In the genomic region with DNA sequence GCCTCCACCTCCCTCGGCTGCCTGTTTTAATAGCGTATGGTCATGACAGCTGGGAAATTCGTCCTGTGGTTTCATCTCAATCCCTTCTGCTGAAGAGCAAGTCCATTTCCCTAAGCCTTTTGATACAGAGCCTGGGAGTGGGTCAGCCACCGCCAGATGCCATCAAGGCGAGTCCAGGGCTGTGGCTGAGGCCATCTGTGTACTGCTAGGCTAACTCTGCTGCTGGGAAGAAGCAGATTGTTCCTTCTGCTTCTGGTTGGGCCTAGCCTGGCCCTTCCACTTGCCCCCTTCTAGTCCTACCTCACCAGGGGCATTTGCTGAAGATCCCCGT, we compare ENCODE assay signal across 15 cellular contexts. TPM values are rescaled to one million over a fixed set of nuclear protein-coding genes. Genes with fewer than 3 reads are reported as not detected.
DNase-seq lines count a peak whose midpoint lies in the region; ATAC-seq and TF ChIP-seq lines count a peak whose summit lies in the region.
"Had no signal": no experiment of that assay in that cellular context is flagged by ENCODE, and none has a peak within 500 bp of the region (broad histone marks: within the 10 kb centered on the region; RNA-seq: fewer than 3 reads in every experiment).

No MANE protein-coding gene starts in this region.

- intact Hi-C loops in PC-3 (cut with micrococcal nuclease), result no loop called here
- intact Hi-C loops in aorta (cut with DNase I), result no loop called here
- intact Hi-C loops in activated CD4-positive, alpha-beta T cell treated with anti-CD3 and anti-CD28 coated beads, Interleukin-2, amount 10 ng/mL, durations not matched to agents 24 days and 14 days (cut with micrococcal nuclease), result no loop called here

- H3K27ac Mint-ChIP-seq in nephron progenitor cell, result peak overlapping the region; percentile 45
- no peak overlapping the region for H3K27ac Mint-ChIP-seq in activated CD4-positive, alpha-beta T cell treated with anti-CD3 and anti-CD28 coated beads, Interleukin-2, amount 10 ng/mL, durations not matched to agents 24 days and 14 days

- H3K4me3 ChIP-seq in PC-3 (ENCODE audit: low read length) (no peak overlapping the region), duodenal mucosa (ENCODE audit: low read depth in 1 of 2, low read length in 2 of 2) (no peak overlapping the region), aorta (ENCODE audit: low read length in 2 of 2) (no peak overlapping the region)
- H3K4me3 ChIP-seq: BLaER1, prostate gland had no signal

- TF ChIP-seq CTCF in PC-3 (conservative IDR thresholded peaks at IDR 0.05; ENCODE audit: low read depth, low read length) (no peak), nephron progenitor cell (IDR thresholded peaks at IDR 0.05) (no peak)

- DNase-seq in EL (peak; percentile 52), PC-3 (no peak), nephron progenitor cell (no peak), aorta (no peak), COR-L47 (lab: John Stamatoyannopoulos, UW) (no peak)
- no peak for DNase-seq in activated CD4-positive, alpha-beta T cell treated with anti-CD3 and anti-CD28 coated beads, Interleukin-2, amount 10 ng/mL, durations not matched to agents 24 days and 14 days
- DNase-seq: GDM1; Kasumi-1; NCI-H2081 treated with DMSO at 0.1 percent for 48 hours; stimulated activated CD4-positive, alpha-beta T cell treated with anti-CD3 and anti-CD28 coated beads, Interleukin-1b, Interleukin-23, amount 100 ng/mL, for 48 hours had no signal

- H3K36me3 ChIP-seq in PC-3 (ENCODE audit: low read depth, low read length), result no peaks in the 10 kb centered on the region
- H3K36me3 ChIP-seq in duodenal mucosa (ENCODE audit: control insufficient read depth in 1 of 2, insufficient read depth in 2 of 2, low read length in 2 of 2), result no peaks in the 10 kb centered on the region
- H3K36me3 ChIP-seq in aorta (ENCODE audit: control insufficient read depth in 1 of 2, insufficient read depth in 2 of 2, low read length in 1 of 2), result no peaks in the 10 kb centered on the region
- H3K36me3 ChIP-seq: prostate gland had no signal

- POLR2A ChIA-PET in PC-3 (lab: Charles Lee; ENCODE audit: unreplicated experiment), result no interaction called here

- H3K9me3 Mint-ChIP-seq in nephron progenitor cell, result no peaks in the 10 kb centered on the region
- no peaks in the 10 kb centered on the region for H3K9me3 Mint-ChIP-seq in activated CD4-positive, alpha-beta T cell treated with anti-CD3 and anti-CD28 coated beads, Interleukin-2, amount 10 ng/mL, durations not matched to agents 24 days and 14 days
- H3K9me3 Mint-ChIP-seq: activated naive CD4-positive, alpha-beta T cell treated with anti-CD3 and anti-CD28 coated beads, Interleukin-2, amount 50 U/mL, for 72 hours had no signal

- H3K9ac ChIP-seq in PC-3 (ENCODE audit: low read length), result no peak overlapping the region
- H3K9ac ChIP-seq in duodenal mucosa (ENCODE audit: low read depth in 1 of 2, low read length in 2 of 2), result peak overlapping the region; percentile 16 to 42
- H3K9ac ChIP-seq: BLaER1 had no signal

- BruUV-seq in PC-3 (replicated peaks; lab: Mats Ljungman, UMichigan), result no TSS peak

- H3K27me3 ChIP-seq in PC-3 (ENCODE audit: low read length) (no peaks in the 10 kb centered on the region), duodenal mucosa (ENCODE audit: control insufficient read depth in 1 of 2, insufficient read depth in 2 of 2, low read length in 2 of 2) (no peaks in the 10 kb centered on the region), aorta (ENCODE audit: control insufficient read depth in 1 of 2, insufficient read depth in 2 of 2, low read length in 1 of 2) (no peaks in the 10 kb centered on the region)
- H3K27me3 ChIP-seq: BLaER1 had no signal

- CTCF ChIA-PET in PC-3 (lab: Charles Lee), result no interaction called here

- H3K9me3 ChIP-seq in PC-3 (ENCODE audit: low read length) (no peaks in the 10 kb centered on the region), duodenal mucosa (ENCODE audit: control insufficient read depth in 1 of 2, low read length in 2 of 2) (no peaks in the 10 kb centered on the region), aorta (ENCODE audit: control insufficient read depth, low read length) (no peaks in the 10 kb centered on the region)
- H3K9me3 ChIP-seq: BLaER1, prostate gland had no signal

- H3K36me3 Mint-ChIP-seq in nephron progenitor cell (ENCODE audit: low read depth), result no peaks in the 10 kb centered on the region
- no peaks in the 10 kb centered on the region for H3K36me3 Mint-ChIP-seq in activated CD4-positive, alpha-beta T cell treated with anti-CD3 and anti-CD28 coated beads, Interleukin-2, amount 10 ng/mL, durations not matched to agents 24 days and 14 days (ENCODE audit: low read depth)
- H3K36me3 Mint-ChIP-seq: activated naive CD4-positive, alpha-beta T cell treated with anti-CD3 and anti-CD28 coated beads, Interleukin-2, amount 50 U/mL, for 72 hours had no signal

- H3K27ac ChIP-seq in PC-3 (ENCODE audit: low read length) (no peak overlapping the region), duodenal mucosa (ENCODE audit: low read depth, low read length) (no peak overlapping the region), aorta (ENCODE audit: low read depth in 1 of 2, low read length in 2 of 2) (no peak overlapping the region)

- no peaks in the 10 kb centered on the region for H3F3A ChIP-seq in PC-3 (ENCODE audit: low read length, unreplicated experiment)

- no peak overlapping the region for H3K4me2 ChIP-seq in PC-3 (ENCODE audit: low read length)
- H3K4me2 ChIP-seq: BLaER1 had no signal

- WGBS in aorta, 2 donors, result 96 to 99% methylated on average over 6 of the region's 6 CpGs

- no peaks in the 10 kb centered on the region for H3K9me2 ChIP-seq in PC-3 (replicated peaks; ENCODE audit: low read length)

- peak; percentile 25 for ATAC-seq in PC-3
- ATAC-seq in aorta (ENCODE audit: low FRiP score), result no peak
- no peak for ATAC-seq in HG02970 (IDR thresholded peaks at IDR 0.05; ENCODE audit: low FRiP score, unreplicated experiment)
- ATAC-seq: activated naive CD4-positive, alpha-beta T cell treated with anti-CD3 and anti-CD28 coated beads, Interleukin-2, amount 50 U/mL, for 72 hours had no signal

- H3K4me1 Mint-ChIP-seq in nephron progenitor cell, result peaks cover 59% of the 10 kb centered on the region
- no peaks in the 10 kb centered on the region for H3K4me1 Mint-ChIP-seq in activated CD4-positive, alpha-beta T cell treated with anti-CD3 and anti-CD28 coated beads, Interleukin-2, amount 10 ng/mL, durations not matched to agents 24 days and 14 days

- H3K27me3 Mint-ChIP-seq in nephron progenitor cell (ENCODE audit: low read depth, poor library complexity), result peaks cover under 1% of the 10 kb centered on the region
- H3K27me3 Mint-ChIP-seq in activated CD4-positive, alpha-beta T cell treated with anti-CD3 and anti-CD28 coated beads, Interleukin-2, amount 10 ng/mL, durations not matched to agents 24 days and 14 days, result peaks cover under 1% of the 10 kb centered on the region

- H4K20me1 ChIP-seq in PC-3 (ENCODE audit: low read length), result peaks cover 12% of the 10 kb centered on the region

- H2AFZ ChIP-seq in PC-3 (ENCODE audit: low read length), result no peak overlapping the region

- H3K4me1 ChIP-seq in PC-3 (ENCODE audit: insufficient read depth, low read length) (peaks cover 21% of the 10 kb centered on the region), duodenal mucosa (ENCODE audit: control insufficient read depth in 1 of 2, insufficient read depth in 2 of 2, low read length in 2 of 2) (peaks cover 93 to 94% of the 10 kb centered on the region in 2 donors), aorta (ENCODE audit: control insufficient read depth in 1 of 2, insufficient read depth in 2 of 2, low read length in 2 of 2) (no peaks in the 10 kb centered on the region)

- H3K4me3 Mint-ChIP-seq in nephron progenitor cell, result no peak overlapping the region
- H3K4me3 Mint-ChIP-seq in activated CD4-positive, alpha-beta T cell treated with anti-CD3 and anti-CD28 coated beads, Interleukin-2, amount 10 ng/mL, durations not matched to agents 24 days and 14 days, result no peak overlapping the region

- no peaks in the 10 kb centered on the region for H3K79me2 ChIP-seq in PC-3 (ENCODE audit: low read length)

RNA-seq across cellular contexts. Expression of a gene that starts 26.8 kb away (rescaled TPM):
- total RNA-seq in PC-3 (2014; rRNA removed), result 19.9 and 24.6 TPM in 2 replicates
- 1 to 10 TPM; 5.5 to 7.1 TPM for total RNA-seq in aorta
- polyA plus RNA-seq in aorta, result 1 to 10 TPM; 1.3 to 4.3 TPM
- total RNA-seq in activated CD4-positive, alpha-beta T cell treated with anti-CD3 and anti-CD28 coated beads, Interleukin-2, amount 10 ng/mL, durations not matched to agents 24 days and 14 days, result 3.1 and 5.7 TPM in 2 replicates
